Comparison of ENCODE assay signal across 2 cellular contexts in the genomic region with DNA sequence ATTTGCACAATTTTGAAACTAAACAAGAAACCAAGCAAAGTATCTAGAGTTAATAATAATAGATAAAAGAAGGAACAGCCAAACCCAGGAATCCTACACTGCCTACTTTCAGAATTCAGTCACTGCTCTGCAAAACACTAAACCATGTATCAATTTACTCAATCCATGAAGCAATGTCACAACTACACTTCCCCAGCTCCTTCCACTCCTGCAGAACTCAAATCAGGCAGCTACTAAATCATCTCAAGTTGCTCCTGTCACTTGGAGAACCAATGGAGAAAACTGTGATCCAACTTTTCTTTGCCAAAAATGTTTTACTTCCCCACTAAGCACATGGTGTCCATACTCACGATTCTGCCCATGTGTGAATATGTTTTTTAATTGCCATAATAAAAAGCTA.
TF ChIP-seq lines count a peak whose summit lies in the region.

No MANE protein-coding gene starts in this region.

TF ChIP-seq in HEK293T, 16 proteins besides CTCF, POLR2A, EP300 and RAD21 (continued from another document):
- TF ChIP-seq TARDBP (IDR thresholded peaks at IDR 0.05) = no peak
- TF ChIP-seq LEF1 (IDR thresholded peaks at IDR 0.05; ENCODE audit: borderline replicate concordance) = no peak
- TF ChIP-seq ELF4 (IDR thresholded peaks at IDR 0.05) = no peak
- TF ChIP-seq ZNF384 (IDR thresholded peaks at IDR 0.05) = no peak
- TF ChIP-seq HDGF (IDR thresholded peaks at IDR 0.05; ENCODE audit: borderline replicate concordance) = no peak
- no peak for TF ChIP-seq FOXA1 (IDR thresholded peaks at IDR 0.05)

TF ChIP-seq in H1, 55 proteins besides CTCF, POLR2A, EP300 and RAD21 (continued from another document):
- TF ChIP-seq, protein P1, sequence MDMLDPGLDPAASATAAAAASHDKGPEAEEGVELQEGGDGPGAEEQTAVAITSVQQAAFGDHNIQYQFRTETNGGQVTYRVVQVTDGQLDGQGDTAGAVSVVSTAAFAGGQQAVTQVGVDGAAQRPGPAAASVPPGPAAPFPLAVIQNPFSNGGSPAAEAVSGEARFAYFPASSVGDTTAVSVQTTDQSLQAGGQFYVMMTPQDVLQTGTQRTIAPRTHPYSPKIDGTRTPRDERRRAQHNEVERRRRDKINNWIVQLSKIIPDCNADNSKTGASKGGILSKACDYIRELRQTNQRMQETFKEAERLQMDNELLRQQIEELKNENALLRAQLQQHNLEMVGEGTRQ (IDR thresholded peaks at IDR 0.05; ENCODE audit: low read length) = no peak
- TF ChIP-seq BCL11A (IDR thresholded peaks at IDR 0.05; ENCODE audit: low read depth in 2 of 2, low read length in 2 of 2) = no peak
- no peak for TF ChIP-seq ASH2L (IDR thresholded peaks at IDR 0.05; ENCODE audit: low read length)
- TF ChIP-seq EGR1 (IDR thresholded peaks at IDR 0.05; ENCODE audit: borderline replicate concordance, low read depth, low read length) = no peak
- TF ChIP-seq, protein P2, sequence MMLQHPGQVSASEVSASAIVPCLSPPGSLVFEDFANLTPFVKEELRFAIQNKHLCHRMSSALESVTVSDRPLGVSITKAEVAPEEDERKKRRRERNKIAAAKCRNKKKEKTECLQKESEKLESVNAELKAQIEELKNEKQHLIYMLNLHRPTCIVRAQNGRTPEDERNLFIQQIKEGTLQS (IDR thresholded peaks at IDR 0.05; ENCODE audit: insufficient read depth, low read depth, low read length) = no peak
- TF ChIP-seq SP4 (IDR thresholded peaks at IDR 0.05; ENCODE audit: low read length) = no peak
